19 cellular contexts compared by ENCODE assay signal in genomic region chrY:17339028-17339427, GRCh38.
A peak's percentile ranks its signal among the peaks of the same experiment; 100 is the strongest.
DNase-seq lines count a peak whose midpoint lies in the region; ATAC-seq, FAIRE-seq and TF ChIP-seq lines count a peak whose summit lies in the region.
"Had no signal": no experiment of that assay in that cellular context is flagged by ENCODE, and none has a peak within 500 bp of the region (broad histone marks: within the 10 kb centered on the region; RNA-seq: fewer than 3 reads in every experiment).

No MANE protein-coding gene starts in this region.

- no peak overlapping the region for H2BK120ac ChIP-seq in mesendoderm (ENCODE audit: low read depth, low read length)

- no peak overlapping the region for H2BK15ac ChIP-seq in mesendoderm (replicated peaks; ENCODE audit: low read depth)

- H3K27ac ChIP-seq in mesendoderm (ENCODE audit: low read depth, low read length) (no peak overlapping the region), endodermal cell (ENCODE audit: low read depth, low read length) (no peak overlapping the region)
- H3K27ac ChIP-seq: C4-2B, RWPE1, SJCRH30 had no signal

- H3K27me3 Mint-ChIP-seq in endodermal cell (ENCODE audit: insufficient read depth) = no peaks in the 10 kb centered on the region

- no peak overlapping the region for H3K4ac ChIP-seq in mesendoderm (ENCODE audit: low read depth, low read length)

- H2AK5ac ChIP-seq in mesendoderm (ENCODE audit: low read length) = no peak overlapping the region

- H3K27me3 ChIP-seq in mesendoderm (ENCODE audit: insufficient read depth, low read length, poor library complexity) (no peaks in the 10 kb centered on the region), endodermal cell (ENCODE audit: control insufficient read depth, insufficient read depth, low read length, poor library complexity, severe bottlenecking) (no peaks in the 10 kb centered on the region)
- H3K27me3 ChIP-seq: SJCRH30 had no signal

- H3K4me2 ChIP-seq in mesendoderm (ENCODE audit: low read length) = no peak overlapping the region

- no peaks in the 10 kb centered on the region for H3K4me1 ChIP-seq in mesendoderm (ENCODE audit: control insufficient read depth, low read depth, low read length)
- no peaks in the 10 kb centered on the region for H3K4me1 ChIP-seq in endodermal cell (ENCODE audit: control insufficient read depth, insufficient read depth, low read length)
- H3K4me1 ChIP-seq: SJCRH30 had no signal

- no peak overlapping the region for H4K5ac ChIP-seq in mesendoderm (ENCODE audit: low read length)

- H3K18ac ChIP-seq in mesendoderm (ENCODE audit: low read length) = no peak overlapping the region

- H3K36me3 ChIP-seq in mesendoderm (ENCODE audit: control insufficient read depth, insufficient read depth, low read length) (no peaks in the 10 kb centered on the region), endodermal cell (ENCODE audit: control insufficient read depth, insufficient read depth, low read length) (no peaks in the 10 kb centered on the region)
- H3K36me3 ChIP-seq: SJCRH30 had no signal

- WGBS in mesendoderm (ENCODE audit: extremely low coverage, insufficient coverage, low lambda C conversion rate) = no CpG with 5 or more reads among the region's 4 CpGs
- 59 to 72% methylated on average over 3 to 4 of the region's 4 CpGs for WGBS in endodermal cell (ENCODE audit: insufficient coverage in 1 of 2, insufficient read length in 1 of 2), 2 experiments

- FAIRE-seq in RCC 7860 (lab: Jason Lieb, UNC) = peak; percentile 5
- FAIRE-seq: D721Med had no signal

- H4K8ac ChIP-seq in mesendoderm (ENCODE audit: low read depth, low read length) = no peak overlapping the region

- H3K36me3 Mint-ChIP-seq in endodermal cell (ENCODE audit: low read depth) = no peaks in the 10 kb centered on the region

- H2BK5ac ChIP-seq in mesendoderm (ENCODE audit: low read length) = no peak overlapping the region

- no peak overlapping the region for H3K56ac ChIP-seq in mesendoderm (ENCODE audit: low read length)

- DNase-seq in RCC 7860 (ENCODE audit: low spot score) (peak; percentile 5), epithelial cell of esophagus (ENCODE audit: low read depth) (peak; percentile 0), mesendoderm (peak; percentile 45), hepatic stellate cell (ENCODE audit: low spot score) (no peak), endodermal cell (no peak)
- DNase-seq: AML-193, DMS79, NCI-H1694 treated with DMSO at 0.1 percent for 48 hours, NCI-H510A treated with DMSO at 0.1 percent for 48 hours, NCI-H774, PC-3, SJCRH30 had no signal

- H3K4me3 ChIP-seq in epithelial cell of esophagus (ENCODE audit: low read length) (no peak overlapping the region), mesendoderm (ENCODE audit: low read length) (no peak overlapping the region), endodermal cell (ENCODE audit: low read length) (no peak overlapping the region)
- H3K4me3 ChIP-seq: SJCRH30 had no signal

- H3K9me3 ChIP-seq in endodermal cell (ENCODE audit: control insufficient read depth, low read length) = no peaks in the 10 kb centered on the region
- H3K9me3 ChIP-seq: SJCRH30 had no signal

- H3K4me3 Mint-ChIP-seq in endodermal cell = no peak overlapping the region

- H3K79me2 ChIP-seq in mesendoderm (ENCODE audit: control insufficient read depth, insufficient read depth, low read length) = no peaks in the 10 kb centered on the region

- H3K9ac ChIP-seq in mesendoderm (ENCODE audit: low read length) (no peak overlapping the region), endodermal cell (ENCODE audit: extremely low read depth, low read length, poor library complexity, severe bottlenecking) (no peak overlapping the region)

- no peak overlapping the region for H3K27ac Mint-ChIP-seq in endodermal cell

- TF ChIP-seq CTCF in GM12874 (IDR thresholded peaks at IDR 0.05; ENCODE audit: insufficient read depth, low read depth, low read length) (peak; percentile 20; the same call in 1 of the 2 replicates), epithelial cell of esophagus (IDR thresholded peaks at IDR 0.05; ENCODE audit: insufficient read depth, low read depth, low read length, missing control alignments) (no peak), endodermal cell (conservative IDR thresholded peaks at IDR 0.05) (no peak)

- H3K23ac ChIP-seq in mesendoderm (ENCODE audit: low read length) = no peak overlapping the region

- H3K9me3 Mint-ChIP-seq in endodermal cell = no peaks in the 10 kb centered on the region

- ATAC-seq in HG03342 (IDR thresholded peaks at IDR 0.05; ENCODE audit: unreplicated experiment) (no peak), GM18498 (IDR thresholded peaks at IDR 0.05; ENCODE audit: unreplicated experiment) (no peak)
- ATAC-seq: HCT116, PC-3 had no signal

- H3K4me1 Mint-ChIP-seq in endodermal cell = no peaks in the 10 kb centered on the region

- H3K79me1 ChIP-seq in mesendoderm (ENCODE audit: low read length) = no peaks in the 10 kb centered on the region

Comparison
In these comparisons a context has a peak if more than half of its experiments do, and no peak if none do; other contexts are left out.
1. DNase-seq: peak in RCC 7860 (single experiment), epithelial cell of esophagus (single experiment) and mesendoderm (single experiment); none in hepatic stellate cell (single experiment) and endodermal cell (single experiment).